In the genomic region with DNA sequence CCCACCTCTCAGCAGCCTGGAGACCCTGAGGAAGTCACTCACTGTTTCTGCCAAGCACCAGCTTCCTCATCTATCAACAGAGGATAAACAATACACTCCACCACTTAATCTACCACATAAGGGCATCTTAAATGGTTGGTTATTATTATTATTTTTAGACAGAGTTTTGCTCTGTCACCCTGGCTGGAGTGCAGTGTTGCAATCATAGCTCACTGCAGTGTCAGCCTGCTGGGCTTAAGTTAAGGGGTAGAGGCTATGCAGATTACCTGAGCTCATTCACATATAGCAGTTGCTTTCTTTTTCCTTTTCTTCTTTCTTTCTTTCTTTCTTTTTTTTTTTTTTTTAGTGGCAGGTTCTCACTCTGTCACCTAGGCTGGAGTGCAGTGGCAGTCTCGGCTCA, we compare ENCODE assay signal across 22 cellular contexts. TPM values are rescaled to one million over a fixed set of nuclear protein-coding genes. Genes with fewer than 3 reads are reported as not detected.
"Had no signal": no experiment of that assay in that cellular context is flagged by ENCODE, and none has a peak within 500 bp of the region (broad histone marks: within the 10 kb centered on the region; RNA-seq: fewer than 3 reads in every experiment).

No MANE protein-coding gene starts in this region.

- H3K4me3 Mint-ChIP-seq: activated CD4-positive, alpha-beta T cell treated with anti-CD3 and anti-CD28 coated beads, Interleukin-2, amount 10 ng/mL, durations not matched to agents 7 days and 5 days; activated T-cell treated with anti-CD3 and anti-CD28 coated beads, Interleukin-2, amount 50 U/mL, for 72 hours; mesothelial cell of epicardium; nephron; T-helper 1 cell treated with Interleukin-12 subunit alpha and Interleukin-12 subunit beta and Interleukin-4 antibody, amounts not matched to agents 30 μg/mL and 1 μg/mL, for 36 hours had no signal

- H3K27ac ChIP-seq: body of pancreas, dorsolateral prefrontal cortex, foreskin keratinocyte had no signal

- H3K4me1 ChIP-seq: body of pancreas, foreskin keratinocyte had no signal

- H3K27me3 Mint-ChIP-seq: activated CD4-positive, alpha-beta T cell treated with anti-CD3 and anti-CD28 coated beads, Interleukin-2, amount 10 ng/mL, durations not matched to agents 7 days and 5 days had no signal

- H3K9me3 ChIP-seq: body of pancreas had no signal

- ATAC-seq: activated CD4-positive, CD25-positive, alpha-beta regulatory T cell treated with anti-CD3 and anti-CD28 coated beads, Interleukin-2, amount 50 U/mL, for 24 hours; activated naive CD4-positive, alpha-beta T cell treated with anti-CD3 and anti-CD28 coated beads, Interleukin-2, amount 50 U/mL, for 72 hours; activated T-cell treated with anti-CD3 and anti-CD28 coated beads, Interleukin-2, amount 50 U/mL, for 72 hours; body of pancreas; foreskin keratinocyte; left lobe of liver had no signal

- H3K36me3 ChIP-seq: tibial artery had no signal

- H3K27me3 ChIP-seq: body of pancreas, dorsolateral prefrontal cortex, tibial artery had no signal

- H3K27ac Mint-ChIP-seq: activated CD4-positive, alpha-beta T cell treated with anti-CD3 and anti-CD28 coated beads, Interleukin-2, amount 10 ng/mL, durations not matched to agents 7 days and 5 days; activated naive CD4-positive, alpha-beta T cell treated with anti-CD3 and anti-CD28 coated beads, Interleukin-2, amount 50 U/mL, for 72 hours; activated T-cell treated with anti-CD3 and anti-CD28 coated beads, Interleukin-2, amount 50 U/mL, for 72 hours; mesothelial cell of epicardium; nephron; progenitor cell of endocrine pancreas; T-helper 1 cell treated with Interleukin-12 subunit alpha and Interleukin-12 subunit beta and Interleukin-4 antibody, amounts not matched to agents 30 μg/mL and 1 μg/mL, for 36 hours had no signal

- DNase-seq: activated CD4-positive, alpha-beta T cell treated with anti-CD3 and anti-CD28 coated beads, Interleukin-2, amount 10 ng/mL, durations not matched to agents 7 days and 5 days; activated gamma-delta T cell; activated T-cell treated with anti-CD3 and anti-CD28 coated beads, Interleukin-2, amount 50 U/mL, for 72 hours; amniotic stem cell; caudate nucleus; foreskin keratinocyte; hypothalamus; occipital lobe; stimulated activated CD4-positive, alpha-beta T cell treated with anti-CD3 and anti-CD28 coated beads, Interleukin-2, amount 100 ng/mL, for 24 hours; stimulated activated naive CD4-positive, alpha-beta T cell treated with Interleukin-2 at 50 U/mL for 16 hours; tibial artery had no signal

- H3K4me3 ChIP-seq: body of pancreas, dorsolateral prefrontal cortex, lung, tibial artery had no signal

- H3K4me1 Mint-ChIP-seq: mesothelial cell of epicardium had no signal

RNA-seq across cellular contexts. Expression of a gene that starts 59.5 kb away (rescaled TPM):
- total RNA-seq: activated CD4-positive, alpha-beta T cell treated with anti-CD3 and anti-CD28 coated beads, Interleukin-2, amount 10 ng/mL, durations not matched to agents 7 days and 5 days; activated naive CD4-positive, alpha-beta T cell treated with anti-CD3 and anti-CD28 coated beads, Interleukin-2, amount 50 U/mL, for 72 hours; activated T-cell treated with anti-CD3 and anti-CD28 coated beads, Interleukin-2, amount 50 U/mL, for 72 hours; foreskin keratinocyte had no signal
- polyA plus RNA-seq: foreskin keratinocyte, keratinocyte had no signal
